ENCODE assay signal across 23 cellular contexts in the genomic region with DNA sequence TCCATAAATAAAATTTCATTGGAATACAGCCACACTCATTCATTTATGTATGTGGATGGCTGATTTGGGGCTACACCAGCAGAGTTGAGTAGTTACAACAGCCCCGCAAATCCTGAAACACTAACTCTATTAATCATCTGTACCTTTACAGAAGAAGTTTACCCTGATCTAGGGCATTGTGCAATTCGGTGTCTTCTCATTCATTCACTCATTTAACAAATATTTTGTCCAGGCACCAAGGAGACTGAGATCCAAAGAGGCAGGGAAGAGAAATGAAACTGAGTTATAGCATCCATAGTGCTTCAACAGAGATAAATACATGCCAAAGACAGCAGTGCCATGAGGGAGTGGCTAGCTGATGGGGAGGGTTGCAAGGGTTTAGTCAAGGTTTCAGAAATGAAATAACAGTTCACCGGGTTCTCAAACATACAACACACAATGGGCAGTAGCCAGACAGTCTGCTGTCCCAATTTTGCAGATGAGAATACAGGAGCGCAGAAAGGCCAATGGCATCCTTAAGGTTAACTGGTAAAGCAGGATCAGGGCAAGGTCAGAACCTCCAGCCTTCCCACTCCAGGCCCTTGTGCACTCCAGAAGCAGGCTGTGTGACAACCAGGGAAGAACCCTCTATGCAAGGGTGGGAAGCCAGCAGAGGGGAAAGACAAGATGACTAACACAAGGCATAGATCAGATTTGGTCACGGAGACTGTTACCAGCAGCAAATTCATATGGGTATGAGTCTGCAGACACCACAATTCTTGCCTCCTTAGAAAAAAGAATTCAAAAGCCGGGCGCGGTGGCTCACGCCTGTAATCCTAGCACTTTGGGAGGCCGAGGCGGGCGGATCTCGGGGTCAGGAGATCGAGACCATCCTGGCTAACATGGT. TPM values are rescaled to one million over a fixed set of nuclear protein-coding genes. Genes with fewer than 3 reads are reported as not detected.
DNase-seq lines count a peak whose midpoint lies in the region; ATAC-seq and TF ChIP-seq lines count a peak whose summit lies in the region.
"Had no signal": no experiment of that assay in that cellular context is flagged by ENCODE, and none has a peak within 500 bp of the region (broad histone marks: within the 10 kb centered on the region; RNA-seq: fewer than 3 reads in every experiment).

No MANE protein-coding gene starts in this region.

- no peaks in the 10 kb centered on the region for H3K36me3 ChIP-seq in right atrium auricular region
- H3K36me3 ChIP-seq in BE2C = no peaks in the 10 kb centered on the region
- H3K36me3 ChIP-seq: SJCRH30 had no signal

- TF ChIP-seq CTCF in AG10803 (conservative IDR thresholded peaks at IDR 0.05; ENCODE audit: low read length) (no peak), right atrium auricular region (IDR thresholded peaks at IDR 0.05) (no peak), BE2C (IDR thresholded peaks at IDR 0.05; ENCODE audit: low read depth, low read length) (no peak)

- H3K27ac ChIP-seq in right atrium auricular region = no peak overlapping the region
- H3K27ac ChIP-seq: SJCRH30 had no signal

- H3K4me1 ChIP-seq in right atrium auricular region (no peaks in the 10 kb centered on the region), BE2C (peaks cover 4% of the 10 kb centered on the region)
- H3K4me1 ChIP-seq: SJCRH30 had no signal

- H3K4me3 ChIP-seq in AG10803 (ENCODE audit: low read length) (no peak overlapping the region), right atrium auricular region (no peak overlapping the region), BE2C (ENCODE audit: low read depth, low read length) (no peak overlapping the region)
- H3K4me3 ChIP-seq: SJCRH30 had no signal

- no peak for ATAC-seq in HG02798 (IDR thresholded peaks at IDR 0.05; ENCODE audit: poor library complexity, unreplicated experiment)
- ATAC-seq in HG03460 (IDR thresholded peaks at IDR 0.05; ENCODE audit: unreplicated experiment) = no peak

- DNase-seq in AG10803 (ENCODE audit: low read depth) (peak; percentile 9), HCEC 1CT (peak; percentile 68), RPMI7951 (ENCODE audit: low read depth) (peak; percentile 46), glomerular visceral epithelial cell (ENCODE audit: extremely low spot score) (peak; percentile 11), right atrium auricular region (ENCODE audit: low spot score) (no peak), BE2C (no peak)
- DNase-seq: C1 segment of cervical spinal cord; DND-41; GF-D8; H9; NCI-H1105 treated with DMSO at 0.1 percent for 48 hours; NCI-H187 treated with DMSO at 0.1 percent for 48 hours; NCI-H446; NCI-H69; NK-92 treated with Interleukin-12 subunit alpha and Interleukin-12 subunit beta, amount 100 ng/mL, for 24 hours; SJCRH30; SW 1271 had no signal

- H3K27me3 ChIP-seq in right atrium auricular region = no peaks in the 10 kb centered on the region
- H3K27me3 ChIP-seq in BE2C = no peaks in the 10 kb centered on the region
- H3K27me3 ChIP-seq: SJCRH30 had no signal

- H3K9me3 ChIP-seq in right atrium auricular region = no peaks in the 10 kb centered on the region
- H3K9me3 ChIP-seq in BE2C = peaks cover 2% of the 10 kb centered on the region; the same call in 1 of the 2 replicates
- H3K9me3 ChIP-seq: SJCRH30 had no signal

RNA-seq across cellular contexts. Expression of gene MTNR1B, which starts 40.0 kb away (rescaled TPM):
- total RNA-seq in RPMI7951 (2014; rRNA removed; shearing (Covaris generic)) = not detected in 2 replicates
- total RNA-seq in right atrium auricular region = not detected
- polyA plus RNA-seq in BE2C (2012; ENCODE audit: insufficient read depth, insufficient read length, low read depth) = not detected
- total RNA-seq: A172, H9, LHCN-M2, OCI-LY7, SJCRH30 had no signal
- polyA plus RNA-seq: IgD-negative memory B cell had no signal

Comparison
In these comparisons a context has a peak if more than half of its experiments do, and no peak if none do; other contexts are left out.
1. DNase-seq: peak in AG10803 (single experiment), HCEC 1CT (single experiment), RPMI7951 (single experiment) and glomerular visceral epithelial cell (single experiment); none in right atrium auricular region (single experiment) and BE2C (single experiment).